ENCODE assay signal across 36 cellular contexts in the genomic region with DNA sequence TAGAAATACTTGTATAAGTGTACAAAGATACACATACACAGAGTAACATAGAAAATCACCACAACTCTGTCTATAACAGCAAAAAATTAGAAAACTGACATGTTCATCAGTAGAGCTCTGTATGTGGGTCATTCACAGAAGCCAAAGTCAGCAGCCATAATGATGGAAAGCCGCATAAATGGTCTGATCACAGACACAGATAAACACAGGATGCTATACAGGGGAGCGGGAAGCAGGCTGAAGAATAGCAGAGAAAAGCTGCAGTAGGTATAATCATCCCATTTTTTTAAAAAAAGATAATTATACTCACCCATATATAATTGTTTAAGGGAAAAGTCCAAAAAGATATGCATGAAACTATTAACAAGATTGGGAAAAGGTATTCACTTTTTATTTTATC.
"Had no signal": no experiment of that assay in that cellular context is flagged by ENCODE, and none has a peak within 500 bp of the region (broad histone marks: within the 10 kb centered on the region; RNA-seq: fewer than 3 reads in every experiment).

No MANE protein-coding gene starts in this region.

- H3K4me3 ChIP-seq: ascending aorta, cardiac muscle cell had no signal

- H3K27me3 Mint-ChIP-seq: activated B cell treated with CpG ODN at 0.5 μM for 24 hours; activated CD4-positive, alpha-beta memory T cell treated with anti-CD3 and anti-CD28 coated beads for 36 hours; activated CD4-positive, alpha-beta T cell treated with anti-CD3 and anti-CD28 coated beads, Interleukin-2, amount 10 ng/mL, durations not matched to agents 24 days and 14 days; activated CD8-positive, alpha-beta T cell treated with anti-CD3 and anti-CD28 coated beads for 36 hours; activated naive CD4-positive, alpha-beta T cell treated with anti-CD3 and anti-CD28 coated beads, Interleukin-2, amount 10 ng/mL, durations not matched to agents 7 days and 5 days; activated naive CD4-positive, alpha-beta T cell treated with anti-CD3 and anti-CD28 coated beads, Interleukin-2, amount 50 U/mL, for 24 hours; activated naive CD8-positive, alpha-beta T cell; activated naive CD8-positive, alpha-beta T cell treated with anti-CD3 and anti-CD28 coated beads, Interleukin-2, amount 10 ng/mL, durations not matched to agents 7 days and 5 days; activated naive CD8-positive, alpha-beta T cell treated with anti-CD3 and anti-CD28 coated beads, Interleukin-2, amount 50 U/mL, for 24 hours; brain; central memory CD8-positive, alpha-beta T cell; T-cell had no signal

- H3K9me3 ChIP-seq: ascending aorta had no signal

- H3K9me3 Mint-ChIP-seq: activated B cell treated with CpG ODN at 0.5 μM for 24 hours; activated CD4-positive, alpha-beta memory T cell treated with anti-CD3 and anti-CD28 coated beads for 36 hours; activated CD4-positive, alpha-beta T cell treated with anti-CD3 and anti-CD28 coated beads, Interleukin-2, amount 10 ng/mL, durations not matched to agents 24 days and 14 days; activated CD8-positive, alpha-beta T cell treated with anti-CD3 and anti-CD28 coated beads for 36 hours; activated naive CD4-positive, alpha-beta T cell treated with anti-CD3 and anti-CD28 coated beads, Interleukin-2, amount 10 ng/mL, durations not matched to agents 7 days and 5 days; activated naive CD4-positive, alpha-beta T cell treated with anti-CD3 and anti-CD28 coated beads, Interleukin-2, amount 50 U/mL, for 24 hours; activated naive CD8-positive, alpha-beta T cell treated with anti-CD3 and anti-CD28 coated beads, Interleukin-2, amount 10 ng/mL, durations not matched to agents 7 days and 5 days; activated naive CD8-positive, alpha-beta T cell treated with anti-CD3 and anti-CD28 coated beads, Interleukin-2, amount 50 U/mL, for 24 hours; activated T-cell treated with anti-CD3 and anti-CD28 coated beads, Interleukin-2, amount 50 U/mL, for 4 hours; activated T-cell treated with anti-CD3 and anti-CD28 coated beads, Interleukin-2, amount 50 U/mL, for 72 hours; activated T-helper 1 cell treated with anti-CD3 and anti-CD28 coated beads, Interleukin-12 subunit alpha, Interleukin-12 subunit beta, Interleukin-2, Interleukin-4 antibody, amounts not matched to agents 30 ng/mL and 10 ng/mL and 1 ng/mL, durations not matched to agents 14 hours and 24 hours and 36 hours; activated T-helper 2 cell treated with anti-CD3 and anti-CD28 coated beads, Interferon-gamma antibody, Interleukin-2, Interleukin-4, amounts not matched to agents 10 μg/mL and 5 μg/mL and 100 μg/mL, durations not matched to agents 14 hours and 24 hours and 36 hours; brain; central memory CD8-positive, alpha-beta T cell; T-cell; T-helper 2 cell treated with Interferon-gamma antibody and Interleukin-4, amounts not matched to agents 5 μg/mL and 100 μg/mL, for 36 hours had no signal

- ATAC-seq: activated CD8-positive, alpha-beta T cell treated with anti-CD3 and anti-CD28 coated beads for 36 hours; activated naive CD8-positive, alpha-beta T cell treated with anti-CD3 and anti-CD28 coated beads, Interleukin-2, amount 50 U/mL, for 24 hours; activated T-cell treated with anti-CD3 and anti-CD28 coated beads, Interleukin-2, amount 50 U/mL, for 4 hours; activated T-cell treated with anti-CD3 and anti-CD28 coated beads, Interleukin-2, amount 50 U/mL, for 72 hours; T-cell had no signal

- H3K4me3 Mint-ChIP-seq: activated B cell treated with CpG ODN at 0.5 μM for 24 hours; activated CD4-positive, alpha-beta memory T cell treated with anti-CD3 and anti-CD28 coated beads for 36 hours; activated CD4-positive, alpha-beta T cell treated with anti-CD3 and anti-CD28 coated beads, Interleukin-2, amount 10 ng/mL, durations not matched to agents 24 days and 14 days; activated CD8-positive, alpha-beta T cell treated with anti-CD3 and anti-CD28 coated beads for 36 hours; activated naive CD4-positive, alpha-beta T cell treated with anti-CD3 and anti-CD28 coated beads, Interleukin-2, amount 10 ng/mL, durations not matched to agents 7 days and 5 days; activated naive CD4-positive, alpha-beta T cell treated with anti-CD3 and anti-CD28 coated beads, Interleukin-2, amount 50 U/mL, for 24 hours; activated naive CD8-positive, alpha-beta T cell; activated naive CD8-positive, alpha-beta T cell treated with anti-CD3 and anti-CD28 coated beads, Interleukin-2, amount 10 ng/mL, durations not matched to agents 7 days and 5 days; activated naive CD8-positive, alpha-beta T cell treated with anti-CD3 and anti-CD28 coated beads, Interleukin-2, amount 50 U/mL, for 24 hours; activated T-cell treated with anti-CD3 and anti-CD28 coated beads, Interleukin-2, amount 50 U/mL, for 4 hours; activated T-cell treated with anti-CD3 and anti-CD28 coated beads, Interleukin-2, amount 50 U/mL, for 72 hours; activated T-helper 1 cell treated with anti-CD3 and anti-CD28 coated beads, Interleukin-12 subunit alpha, Interleukin-12 subunit beta, Interleukin-2, Interleukin-4 antibody, amounts not matched to agents 30 ng/mL and 10 ng/mL and 1 ng/mL, durations not matched to agents 14 hours and 24 hours and 36 hours; brain; central memory CD8-positive, alpha-beta T cell; T-cell; T-helper 2 cell treated with Interferon-gamma antibody and Interleukin-4, amounts not matched to agents 5 μg/mL and 100 μg/mL, for 36 hours had no signal

- H3K4me1 ChIP-seq: ascending aorta had no signal

- H3K27me3 ChIP-seq: ascending aorta, cardiac muscle cell had no signal

- H3K27ac Mint-ChIP-seq: activated B cell treated with CpG ODN at 0.5 μM for 24 hours; activated CD4-positive, alpha-beta memory T cell treated with anti-CD3 and anti-CD28 coated beads for 36 hours; activated CD4-positive, alpha-beta T cell treated with anti-CD3 and anti-CD28 coated beads, Interleukin-2, amount 10 ng/mL, durations not matched to agents 24 days and 14 days; activated CD8-positive, alpha-beta T cell treated with anti-CD3 and anti-CD28 coated beads for 36 hours; activated naive CD4-positive, alpha-beta T cell treated with anti-CD3 and anti-CD28 coated beads, Interleukin-2, amount 10 ng/mL, durations not matched to agents 7 days and 5 days; activated naive CD4-positive, alpha-beta T cell treated with anti-CD3 and anti-CD28 coated beads, Interleukin-2, amount 50 U/mL, for 24 hours; activated naive CD8-positive, alpha-beta T cell; activated naive CD8-positive, alpha-beta T cell treated with anti-CD3 and anti-CD28 coated beads, Interleukin-2, amount 10 ng/mL, durations not matched to agents 7 days and 5 days; activated naive CD8-positive, alpha-beta T cell treated with anti-CD3 and anti-CD28 coated beads, Interleukin-2, amount 50 U/mL, for 24 hours; activated T-cell treated with anti-CD3 and anti-CD28 coated beads, Interleukin-2, amount 50 U/mL, for 72 hours; activated T-helper 1 cell treated with anti-CD3 and anti-CD28 coated beads, Interleukin-12 subunit alpha, Interleukin-12 subunit beta, Interleukin-2, Interleukin-4 antibody, amounts not matched to agents 30 ng/mL and 10 ng/mL and 1 ng/mL, durations not matched to agents 14 hours and 24 hours and 36 hours; activated T-helper 2 cell treated with anti-CD3 and anti-CD28 coated beads, Interferon-gamma antibody, Interleukin-2, Interleukin-4, amounts not matched to agents 10 μg/mL and 5 μg/mL and 100 μg/mL, durations not matched to agents 14 hours and 24 hours and 36 hours; brain; T-cell; T-helper 2 cell treated with Interferon-gamma antibody and Interleukin-4, amounts not matched to agents 5 μg/mL and 100 μg/mL, for 36 hours had no signal

- H3K27ac ChIP-seq: ascending aorta, cardiac muscle cell, VCaP had no signal

- H3K4me1 Mint-ChIP-seq: activated CD4-positive, alpha-beta T cell treated with anti-CD3 and anti-CD28 coated beads, Interleukin-2, amount 10 ng/mL, durations not matched to agents 24 days and 14 days; activated naive CD4-positive, alpha-beta T cell treated with anti-CD3 and anti-CD28 coated beads, Interleukin-2, amount 10 ng/mL, durations not matched to agents 7 days and 5 days; activated naive CD8-positive, alpha-beta T cell treated with anti-CD3 and anti-CD28 coated beads, Interleukin-2, amount 50 U/mL, for 24 hours; brain had no signal

- DNase-seq: activated B cell treated with CpG ODN at 0.5 μM for 24 hours; activated CD4-positive, alpha-beta memory T cell treated with anti-CD3 and anti-CD28 coated beads for 36 hours; activated CD4-positive, alpha-beta T cell treated with anti-CD3 and anti-CD28 coated beads for 4 hours; activated CD4-positive, alpha-beta T cell treated with anti-CD3 and anti-CD28 coated beads, Interleukin-2, amount 10 ng/mL, durations not matched to agents 24 days and 14 days; activated CD4-positive, alpha-beta T cell treated with anti-CD3 and anti-CD28 coated beads, Interleukin-2, amount 50 U/mL, for 1 hour; activated CD4-positive, alpha-beta T cell treated with anti-CD3 and anti-CD28 coated beads, Interleukin-2, amount 50 U/mL, for 4 hours; activated CD4-positive, CD25-positive, alpha-beta regulatory T cell treated with anti-CD3 and anti-CD28 coated beads, Interleukin-2, amount 50 U/mL, for 72 hours; activated CD8-positive, alpha-beta memory T cell treated with anti-CD3 and anti-CD28 coated beads, Interleukin-2, amount 50 U/mL, for 4 hours; activated CD8-positive, alpha-beta T cell treated with anti-CD3 and anti-CD28 coated beads for 36 hours; activated effector memory CD4-positive, alpha-beta T cell treated with Interleukin-2 at 50 U/mL for 16 hours; activated gamma-delta T cell; activated naive CD4-positive, alpha-beta T cell treated with anti-CD3 and anti-CD28 coated beads, Interleukin-2, amount 10 ng/mL, durations not matched to agents 7 days and 5 days; activated naive CD4-positive, alpha-beta T cell treated with Interleukin-2 at 50 U/mL for 16 hours; activated naive CD8-positive, alpha-beta T cell treated with anti-CD3 and anti-CD28 coated beads, Interleukin-2, amount 10 ng/mL, durations not matched to agents 7 days and 5 days; activated naive CD8-positive, alpha-beta T cell treated with anti-CD3 and anti-CD28 coated beads, Interleukin-2, amount 50 U/mL, for 24 hours; activated T-cell treated with anti-CD3 and anti-CD28 coated beads for 4 hours; activated T-cell treated with anti-CD3 and anti-CD28 coated beads, Interleukin-2, amount 50 U/mL, for 1 hour; activated T-cell treated with anti-CD3 and anti-CD28 coated beads, Interleukin-2, amount 50 U/mL, for 4 hours; activated T-cell treated with anti-CD3 and anti-CD28 coated beads, Interleukin-2, amount 50 U/mL, for 72 hours; amygdala; anterior cingulate cortex; caudate nucleus; cerebellar nuclear complex; T-cell; T-helper 2 cell; T-helper 9 cell had no signal
